Comparison of ENCODE assay signal across 8 cellular contexts in the genomic region with DNA sequence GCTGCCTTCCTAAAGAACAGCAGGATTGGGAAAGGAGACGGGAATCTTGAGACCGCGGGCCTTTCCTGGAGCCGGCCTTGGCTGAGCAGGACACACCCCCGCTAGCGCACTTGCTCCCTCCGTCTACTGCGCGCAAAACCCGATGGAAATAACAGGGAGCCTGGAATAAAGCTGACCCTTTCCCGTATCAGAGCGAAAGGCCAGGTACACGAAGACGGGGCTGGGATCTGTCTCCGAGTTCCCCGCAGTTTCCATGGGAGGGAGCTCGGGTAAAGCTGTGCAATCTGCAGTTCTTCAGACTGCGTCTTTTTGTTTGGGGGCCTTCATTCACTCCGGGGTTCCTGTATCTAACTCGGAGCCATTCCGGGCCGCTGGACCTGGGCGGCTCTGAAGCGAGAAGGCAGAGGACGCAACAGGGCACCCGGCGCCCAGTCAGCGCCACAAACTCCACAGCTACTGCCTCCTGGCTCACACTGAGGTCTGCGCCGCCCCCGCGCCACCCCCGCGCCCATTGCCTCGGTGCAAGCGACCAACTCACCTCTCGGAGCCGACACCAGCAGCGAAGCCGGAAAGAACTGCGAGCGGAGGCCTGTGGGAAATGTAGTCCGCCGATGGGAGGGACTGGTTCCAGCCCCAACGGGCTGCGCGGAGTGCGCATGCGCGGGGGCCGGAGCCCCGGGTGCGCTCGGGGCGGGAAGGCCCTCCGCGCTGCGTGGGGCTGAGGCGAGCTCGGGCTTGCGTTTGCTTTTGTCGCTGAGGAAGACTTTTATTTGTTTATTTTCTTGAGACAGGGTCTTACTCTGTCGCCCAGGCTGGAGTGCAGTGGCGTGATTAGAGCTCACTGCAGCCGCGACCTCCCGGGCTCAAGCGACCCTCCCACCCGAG. TPM values are rescaled to one million over a fixed set of nuclear protein-coding genes. Genes with fewer than 3 reads are reported as not detected.
DNase-seq lines count a peak whose midpoint lies in the region; ATAC-seq and TF ChIP-seq lines count a peak whose summit lies in the region.

A gene (minus strand): TSS at position 577 of the 885 bp plus-strand sequence. CDS start 11,309 bp downstream, outside the sequence.

- CTCF ChIA-PET in AG04450 (lab: Charles Lee): interaction anchor here (0.8 to 0.9 kb wide), 2 partner anchors 40 to 110 kb away, joined by 3 to 5 read pairs; a partner anchor contains a TSS

- no peaks in the 10 kb centered on the region for H3K27me3 ChIP-seq in AG04450 (ENCODE audit: control insufficient read depth, insufficient read depth, low read length)

- peak within 1 kb of the TSS; percentile 88 for H3K27ac ChIP-seq in AG04450 (ENCODE audit: low read depth, low read length)

- DNase-seq in AG04450 (ENCODE audit: low read depth, low spot score): peak; percentile 83
- DNase-seq in NCI-H2227 treated with DMSO at 0.1 percent for 48 hours (lab: John Stamatoyannopoulos, UW): peak; percentile 99
- peak; percentile 91 for DNase-seq in activated CD4-positive, CD25-positive, alpha-beta regulatory T cell treated with anti-CD3 and anti-CD28 coated beads, Interleukin-2, amount 50 U/mL, for 16 hours (ENCODE audit: low read depth, low spot score)
- peak; percentile 95 for DNase-seq in cerebellar cortex (ENCODE audit: low spot score)
- peak; percentile 97 for DNase-seq in islet precursor cell
- peak; percentile 93 for DNase-seq in stimulated activated CD4-positive, alpha-beta T cell treated with anti-CD3 and anti-CD28 coated beads, Interleukin-12 subunit alpha, Interleukin-12 subunit beta, amount 100 ng/mL, for 4 hours

- POLR2A ChIA-PET in AG04450 (lab: Yijun Ruan, JAX): interaction anchor here (0.6 to 1.2 kb wide), 3 partner anchors 10 to 730 kb away, joined by 3 to 4 read pairs (median 3); no protein-coding TSS in a partner anchor

- H3K4me3 ChIP-seq in AG04450 (ENCODE audit: low read depth, low read length): peak within 1 kb of the TSS; percentile 92

- TF ChIP-seq CTCF in AG04450 (IDR thresholded peaks at IDR 0.05; ENCODE audit: low read depth, low read length): peak; percentile 45

- peaks cover 24% of the 10 kb centered on the region for H3K9me3 ChIP-seq in AG04450 (ENCODE audit: control insufficient read depth, insufficient read depth, low read length)

- peak; percentile 97 for ATAC-seq in GM18907 (IDR thresholded peaks at IDR 0.05; ENCODE audit: unreplicated experiment)
- peak; percentile 98 for ATAC-seq in HG03139 (IDR thresholded peaks at IDR 0.05; ENCODE audit: unreplicated experiment)

RNA-seq across cellular contexts. Expression of the gene that starts here (rescaled TPM):
- 2.0 and 2.7 TPM in 2 replicates for polyA plus RNA-seq in AG04450 (2011; rRNA removed)
- polyA minus RNA-seq in AG04450 (2011; rRNA and poly(A)+ RNA removed): 2.4 and 6.7 TPM in 2 replicates

Comparison
In these comparisons a context has a peak if more than half of its experiments do, and no peak if none do; other contexts are left out.
1. Peak in every context shown above with its lines: DNase-seq, ATAC-seq, H3K4me3 ChIP-seq and H3K27ac ChIP-seq.